17 cellular contexts compared by ENCODE assay signal in the genomic region with DNA sequence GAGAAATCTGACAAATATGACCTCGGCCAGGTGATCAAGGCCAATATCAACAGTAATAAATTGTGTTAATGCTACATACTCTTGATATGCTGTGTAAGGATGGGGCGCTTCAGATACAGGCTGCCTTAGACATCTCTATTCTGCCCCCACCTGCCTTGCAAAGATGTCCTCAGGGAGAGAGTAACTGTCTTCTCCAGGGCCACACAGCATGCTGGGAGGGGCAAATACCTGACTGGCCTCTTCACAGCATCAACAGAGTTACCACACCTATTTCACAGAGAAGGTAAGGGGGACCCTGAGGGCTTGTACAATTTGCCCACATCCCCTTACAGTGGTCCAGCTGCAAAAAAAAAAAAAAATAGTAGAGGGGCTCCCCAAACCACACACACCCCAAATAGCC.
"Had no signal": no experiment of that assay in that cellular context is flagged by ENCODE, and none has a peak within 500 bp of the region (broad histone marks: within the 10 kb centered on the region; RNA-seq: fewer than 3 reads in every experiment).

No MANE protein-coding gene starts in this region.

- H3K27me3 ChIP-seq: gastrocnemius medialis, testis, upper lobe of right lung had no signal

- H3K4me3 ChIP-seq: gastrocnemius medialis, testis, upper lobe of right lung had no signal

- H3K27ac Mint-ChIP-seq: activated CD4-positive, alpha-beta memory T cell treated with anti-CD3 and anti-CD28 coated beads for 36 hours; activated naive CD8-positive, alpha-beta T cell treated with anti-CD3 and anti-CD28 coated beads, Interleukin-2, amount 10 ng/mL, durations not matched to agents 7 days and 5 days; T-helper 2 cell treated with Interferon-gamma antibody and Interleukin-4, amounts not matched to agents 5 μg/mL and 100 μg/mL, for 36 hours had no signal

- H3K4me3 Mint-ChIP-seq: activated CD4-positive, alpha-beta memory T cell treated with anti-CD3 and anti-CD28 coated beads for 36 hours; activated naive CD8-positive, alpha-beta T cell treated with anti-CD3 and anti-CD28 coated beads, Interleukin-2, amount 10 ng/mL, durations not matched to agents 7 days and 5 days; T-helper 2 cell treated with Interferon-gamma antibody and Interleukin-4, amounts not matched to agents 5 μg/mL and 100 μg/mL, for 36 hours had no signal

- H3K36me3 ChIP-seq: gastrocnemius medialis, upper lobe of right lung had no signal

- H3K36me3 Mint-ChIP-seq: activated CD4-positive, alpha-beta memory T cell treated with anti-CD3 and anti-CD28 coated beads for 36 hours; activated naive CD8-positive, alpha-beta T cell treated with anti-CD3 and anti-CD28 coated beads, Interleukin-2, amount 10 ng/mL, durations not matched to agents 7 days and 5 days had no signal

- H3K27me3 Mint-ChIP-seq: activated CD4-positive, alpha-beta memory T cell treated with anti-CD3 and anti-CD28 coated beads for 36 hours had no signal

- H3K9me3 Mint-ChIP-seq: activated CD4-positive, alpha-beta memory T cell treated with anti-CD3 and anti-CD28 coated beads for 36 hours; activated naive CD8-positive, alpha-beta T cell treated with anti-CD3 and anti-CD28 coated beads, Interleukin-2, amount 10 ng/mL, durations not matched to agents 7 days and 5 days; T-helper 2 cell treated with Interferon-gamma antibody and Interleukin-4, amounts not matched to agents 5 μg/mL and 100 μg/mL, for 36 hours had no signal

- DNase-seq: activated CD4-positive, alpha-beta memory T cell treated with anti-CD3 and anti-CD28 coated beads for 36 hours; activated gamma-delta T cell treated with Interleukin-2 at 50 U/mL for 16 hours; activated naive CD8-positive, alpha-beta T cell treated with anti-CD3 and anti-CD28 coated beads, Interleukin-2, amount 10 ng/mL, durations not matched to agents 7 days and 5 days; activated T-cell treated with anti-CD3 and anti-CD28 coated beads, Interleukin-2, amount 50 U/mL, for 48 hours; aorta; cortex of kidney; effector memory CD4-positive, alpha-beta T cell; gastrocnemius medialis; left ventricle myocardium superior; mesendoderm; stimulated activated CD4-positive, alpha-beta T cell treated with anti-CD3 and anti-CD28 coated beads, Interleukin-12 subunit alpha, Interleukin-12 subunit beta, amount 100 ng/mL, for 4 hours; stimulated activated CD4-positive, alpha-beta T cell treated with anti-CD3 and anti-CD28 coated beads, Interleukin-2, amount 100 ng/mL, for 48 hours; stimulated activated CD8-positive, alpha-beta memory T cell treated with anti-CD3 and anti-CD28 coated beads, Interleukin-4, amount 100 ng/mL, for 48 hours; stimulated activated naive CD8-positive, alpha-beta T cell treated with anti-CD3 and anti-CD28 coated beads, Interleukin-15, Interleukin-2, amounts not matched to agents 100 U/mL and 50 U/mL, for 24 hours; testis; upper lobe of right lung had no signal

- H3K27ac ChIP-seq: gastrocnemius medialis, testis, upper lobe of right lung had no signal
